In the genomic region with DNA sequence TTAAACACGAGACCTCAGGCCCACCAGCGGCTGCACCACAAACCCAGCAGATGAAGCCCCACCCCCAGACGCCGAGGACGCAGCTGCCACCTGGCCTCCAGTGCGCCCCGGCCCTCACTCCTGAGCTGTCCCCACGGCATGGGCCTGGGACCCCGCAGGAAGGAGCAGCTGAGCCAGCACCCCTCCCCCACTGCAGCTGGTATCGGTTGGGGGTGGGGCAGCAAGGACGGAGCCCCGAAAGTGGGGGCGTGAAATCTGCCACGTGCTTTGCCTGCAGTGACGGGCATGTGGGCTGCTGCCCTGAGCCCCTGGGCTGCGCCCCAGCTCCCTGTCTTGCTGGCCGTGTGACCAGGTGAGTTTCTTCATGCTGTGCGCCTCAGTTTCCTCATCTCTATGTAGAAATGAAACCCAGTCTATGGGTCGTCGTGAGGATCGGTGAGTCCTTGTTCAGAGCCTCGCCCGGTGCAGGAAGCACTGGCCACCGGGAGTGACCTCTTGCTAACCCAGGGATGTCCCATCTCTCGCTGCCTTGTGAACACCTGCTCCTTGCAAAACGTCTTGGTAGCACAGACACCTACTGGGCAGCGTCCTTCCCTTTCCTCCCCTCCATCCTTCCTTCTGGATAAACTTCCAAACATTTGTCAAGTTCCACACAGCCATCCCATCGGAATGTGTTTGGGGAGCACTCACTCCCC, we compare ENCODE assay signal across 21 cellular contexts. TPM values are rescaled to one million over a fixed set of nuclear protein-coding genes. Genes with fewer than 3 reads are reported as not detected.
DNase-seq lines count a peak whose midpoint lies in the region; ATAC-seq and TF ChIP-seq lines count a peak whose summit lies in the region.
"Had no signal": no experiment of that assay in that cellular context is flagged by ENCODE, and none has a peak within 500 bp of the region (broad histone marks: within the 10 kb centered on the region; RNA-seq: fewer than 3 reads in every experiment).

No MANE protein-coding gene starts in this region.

- H2BK120ac ChIP-seq in neuronal stem cell (ENCODE audit: low read depth, low read length): no peak overlapping the region

- H3K4me1 ChIP-seq in right atrium auricular region: no peaks in the 10 kb centered on the region
- peaks cover 0 to 9% of the 10 kb centered on the region in 2 donors for H3K4me1 ChIP-seq in neuronal stem cell (ENCODE audit: control insufficient read depth in 2 of 2, insufficient read depth in 1 of 2, low read depth in 1 of 2, low read length in 2 of 2)
- H3K4me1 ChIP-seq in upper lobe of right lung: no peaks in the 10 kb centered on the region
- H3K4me1 ChIP-seq: SJCRH30 had no signal

- ATAC-seq in Right ventricle myocardium inferior (no peak), upper lobe of right lung (no peak)
- ATAC-seq: HCT116, K562 had no signal

- peak overlapping the region; percentile 78 for H2AK5ac ChIP-seq in neuronal stem cell (ENCODE audit: low read depth, low read length)

- TF ChIP-seq CTCF in right atrium auricular region (IDR thresholded peaks at IDR 0.05): no peak
- TF ChIP-seq CTCF in WERI-Rb-1 (IDR thresholded peaks at IDR 0.05; ENCODE audit: low read depth, low read length): no peak
- TF ChIP-seq CTCF in upper lobe of right lung (IDR thresholded peaks at IDR 0.05): no peak

- H3K79me1 ChIP-seq in neuronal stem cell (ENCODE audit: low read depth, low read length): peaks cover 2% of the 10 kb centered on the region

- no CpG with 5 or more reads among the region's 28 CpGs for WGBS in neuronal stem cell (ENCODE audit: extremely low coverage in 2 of 2, insufficient read length in 2 of 2, insufficient replicate concordance in 1 of 2), 2 donors

- DNase-seq in Right ventricle myocardium inferior (ENCODE audit: missing footprints): peak; percentile 55
- DNase-seq in right atrium auricular region (ENCODE audit: low spot score): no peak
- DNase-seq in WERI-Rb-1: peak; percentile 11
- no peak for DNase-seq in neuronal stem cell (ENCODE audit: low spot score)
- DNase-seq in upper lobe of right lung: peak; percentile 56
- DNase-seq in AG08396 (ENCODE audit: low spot score): no peak
- no peak for DNase-seq in kidney glomerular epithelial cell (lab: John Stamatoyannopoulos, UW)
- no peak for DNase-seq in activated T-cell treated with anti-CD3 and anti-CD28 coated beads, Interleukin-2, amount 50 U/mL, for 48 hours
- DNase-seq: 8988T, C1 segment of cervical spinal cord, DND-41, MV-4-11, NCI-H1436, NCI-H2029, NCI-H2171 treated with DMSO at 0.1 percent for 48 hours, NCI-H748 treated with DMSO at 0.1 percent for 48 hours, OCI-M1, SJCRH30 had no signal

- H4K8ac ChIP-seq in neuronal stem cell (ENCODE audit: low read depth, low read length): no peak overlapping the region

- H3K4me2 ChIP-seq in neuronal stem cell (ENCODE audit: insufficient read depth, low read length, poor library complexity, severe bottlenecking): no peak overlapping the region

- no peak overlapping the region for H2BK5ac ChIP-seq in neuronal stem cell (ENCODE audit: low read length)

- H3K27me3 ChIP-seq in right atrium auricular region: no peaks in the 10 kb centered on the region
- no peaks in the 10 kb centered on the region for H3K27me3 ChIP-seq in WERI-Rb-1 (ENCODE audit: insufficient read depth, low read depth, severe bottlenecking)
- H3K27me3 ChIP-seq in neuronal stem cell (ENCODE audit: control insufficient read depth in 3 of 3, insufficient read depth in 3 of 3, low read depth in 1 of 3, low read length in 3 of 3): no peaks in the 10 kb centered on the region
- no peaks in the 10 kb centered on the region for H3K27me3 ChIP-seq in upper lobe of right lung

- H3K27ac ChIP-seq in right atrium auricular region (no peak overlapping the region), WERI-Rb-1 (no peak overlapping the region), neuronal stem cell (replicated peaks; ENCODE audit: low read length) (no peak overlapping the region), upper lobe of right lung (no peak overlapping the region)
- H3K27ac ChIP-seq: SJCRH30 had no signal

- no peak overlapping the region for H3K4ac ChIP-seq in neuronal stem cell (ENCODE audit: low read length)

- peak overlapping the region; percentile 60 for H3K23ac ChIP-seq in neuronal stem cell (ENCODE audit: low read depth, low read length, poor library complexity)

- H3K9me3 ChIP-seq in right atrium auricular region (peaks cover 0 to 6% of the 10 kb centered on the region in 2 donors), WERI-Rb-1 (ENCODE audit: severe bottlenecking) (no peaks in the 10 kb centered on the region), neuronal stem cell (replicated peaks in 1 of 2; ENCODE audit: control insufficient read depth in 2 of 2, insufficient read depth in 1 of 2, low read depth in 1 of 2, low read length in 2 of 2) (peaks cover 0 to 4% of the 10 kb centered on the region in 2 donors), upper lobe of right lung (no peaks in the 10 kb centered on the region)
- H3K9me3 ChIP-seq: SJCRH30 had no signal

- H2BK15ac ChIP-seq in neuronal stem cell (ENCODE audit: low read length): no peak overlapping the region

- H3K14ac ChIP-seq in neuronal stem cell (ENCODE audit: low read length): peak overlapping the region; percentile 44

- H4K91ac ChIP-seq in neuronal stem cell (ENCODE audit: low read depth, low read length, poor library complexity): no peak overlapping the region

- intact Hi-C loops in Right ventricle myocardium inferior (cut with DNase I): no loop called here
- intact Hi-C loops in upper lobe of right lung (cut with DNase I): no loop called here

- no peak overlapping the region for H3K4me3 ChIP-seq in right atrium auricular region
- H3K4me3 ChIP-seq in WERI-Rb-1 (ENCODE audit: low read depth, low read length): no peak overlapping the region
- H3K4me3 ChIP-seq in neuronal stem cell (ENCODE audit: low read length in 2 of 2): no peak overlapping the region
- no peak overlapping the region for H3K4me3 ChIP-seq in upper lobe of right lung
- H3K4me3 ChIP-seq: K562, SJCRH30 had no signal

- H2BK12ac ChIP-seq in neuronal stem cell (ENCODE audit: low read length): peak overlapping the region; percentile 73

- H2AFZ ChIP-seq in neuronal stem cell (ENCODE audit: low read length): no peak overlapping the region

- H3K36me3 ChIP-seq in right atrium auricular region: no peaks in the 10 kb centered on the region
- H3K36me3 ChIP-seq in WERI-Rb-1: no peaks in the 10 kb centered on the region
- H3K36me3 ChIP-seq in neuronal stem cell (replicated peaks in 1 of 2; ENCODE audit: control insufficient read depth in 2 of 2, insufficient read depth in 2 of 2, low read length in 2 of 2): no peaks in the 10 kb centered on the region
- H3K36me3 ChIP-seq in upper lobe of right lung: no peaks in the 10 kb centered on the region
- H3K36me3 ChIP-seq: SJCRH30 had no signal

- no peak overlapping the region for H3K9ac ChIP-seq in neuronal stem cell (ENCODE audit: low read depth, low read length, poor library complexity)

- peak overlapping the region; percentile 52 for H3K18ac ChIP-seq in neuronal stem cell (ENCODE audit: low read length)

RNA-seq across cellular contexts. Expression of a gene that starts 32.0 kb away (rescaled TPM):
- 0.57 TPM for total RNA-seq in Right ventricle myocardium inferior
- total RNA-seq in right atrium auricular region: 1 to 10 TPM in 1 of 2 donors, under 1 TPM in 1; 0.35 to 1.5 TPM
- 1.5 TPM for polyA plus RNA-seq in neuronal stem cell (2013, experiment 1 of 2)
- 1.4 TPM for polyA plus RNA-seq in neuronal stem cell (2013, experiment 2 of 2)
- 0.52 TPM for total RNA-seq in upper lobe of right lung
- total RNA-seq: K562, RPMI7951 had no signal
- polyA plus RNA-seq: K562 had no signal

Comparison
In these comparisons a context has a peak if more than half of its experiments do, and no peak if none do; other contexts are left out.
1. DNase-seq: peak in Right ventricle myocardium inferior (single experiment), WERI-Rb-1 (single experiment) and upper lobe of right lung (single experiment); none in right atrium auricular region (single experiment), neuronal stem cell (single experiment), AG08396 (single experiment), kidney glomerular epithelial cell (single experiment) and activated T-cell treated with anti-CD3 and anti-CD28 coated beads, Interleukin-2, amount 50 U/mL, for 48 hours (0 of 2).